ENCODE assay signal across 1 cellular context in the genomic region with DNA sequence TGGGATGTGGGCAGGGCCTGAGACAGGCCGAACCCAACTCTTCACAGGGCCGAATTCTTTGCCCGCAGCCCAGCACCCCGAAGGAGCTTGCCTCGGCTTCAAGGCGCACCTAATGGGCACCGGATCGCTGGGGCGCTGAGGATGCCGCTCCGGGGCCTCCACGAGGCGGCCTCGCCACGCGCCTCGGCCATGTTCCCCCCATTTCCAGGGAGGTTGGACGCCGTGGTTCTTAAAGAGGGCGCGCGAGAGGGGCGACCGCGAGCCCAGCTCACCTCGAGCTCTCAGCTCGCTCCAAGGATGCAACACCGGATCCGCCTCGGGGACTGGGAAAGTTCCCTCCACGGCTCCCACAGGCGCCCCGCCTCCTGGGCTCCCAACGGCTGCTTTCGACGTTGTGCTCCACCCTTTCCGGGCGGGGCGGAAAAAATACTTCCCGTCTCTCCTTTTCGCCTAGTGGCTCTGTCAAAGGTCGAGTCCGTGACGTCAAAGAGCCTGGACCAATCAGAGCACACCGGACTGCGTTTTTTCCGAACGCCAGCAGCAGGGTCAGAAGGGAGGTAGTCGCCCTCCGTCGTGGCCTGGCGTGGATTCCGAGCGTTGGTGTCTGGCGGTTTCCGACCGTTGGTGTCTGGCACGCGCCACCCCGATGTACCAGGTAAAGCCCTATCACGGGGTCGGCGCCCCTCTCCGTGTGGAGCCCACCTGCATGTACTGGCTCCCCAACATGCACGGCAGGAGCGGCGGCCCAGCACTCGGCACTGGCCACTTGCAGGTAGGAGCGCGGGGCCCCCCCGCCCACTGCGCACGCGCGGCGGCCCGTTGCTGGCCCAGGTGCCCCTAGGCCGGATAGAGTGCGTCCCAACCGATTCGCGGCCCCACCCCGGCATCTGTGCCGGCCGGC.
TF ChIP-seq lines count a peak whose summit lies in the region.

No MANE protein-coding gene starts in this region.

TF ChIP-seq in HepG2, 621 proteins besides CTCF, POLR2A, EP300 and RAD21 (continued from another document and continues in another):
- TF ChIP-seq, protein P1, sequence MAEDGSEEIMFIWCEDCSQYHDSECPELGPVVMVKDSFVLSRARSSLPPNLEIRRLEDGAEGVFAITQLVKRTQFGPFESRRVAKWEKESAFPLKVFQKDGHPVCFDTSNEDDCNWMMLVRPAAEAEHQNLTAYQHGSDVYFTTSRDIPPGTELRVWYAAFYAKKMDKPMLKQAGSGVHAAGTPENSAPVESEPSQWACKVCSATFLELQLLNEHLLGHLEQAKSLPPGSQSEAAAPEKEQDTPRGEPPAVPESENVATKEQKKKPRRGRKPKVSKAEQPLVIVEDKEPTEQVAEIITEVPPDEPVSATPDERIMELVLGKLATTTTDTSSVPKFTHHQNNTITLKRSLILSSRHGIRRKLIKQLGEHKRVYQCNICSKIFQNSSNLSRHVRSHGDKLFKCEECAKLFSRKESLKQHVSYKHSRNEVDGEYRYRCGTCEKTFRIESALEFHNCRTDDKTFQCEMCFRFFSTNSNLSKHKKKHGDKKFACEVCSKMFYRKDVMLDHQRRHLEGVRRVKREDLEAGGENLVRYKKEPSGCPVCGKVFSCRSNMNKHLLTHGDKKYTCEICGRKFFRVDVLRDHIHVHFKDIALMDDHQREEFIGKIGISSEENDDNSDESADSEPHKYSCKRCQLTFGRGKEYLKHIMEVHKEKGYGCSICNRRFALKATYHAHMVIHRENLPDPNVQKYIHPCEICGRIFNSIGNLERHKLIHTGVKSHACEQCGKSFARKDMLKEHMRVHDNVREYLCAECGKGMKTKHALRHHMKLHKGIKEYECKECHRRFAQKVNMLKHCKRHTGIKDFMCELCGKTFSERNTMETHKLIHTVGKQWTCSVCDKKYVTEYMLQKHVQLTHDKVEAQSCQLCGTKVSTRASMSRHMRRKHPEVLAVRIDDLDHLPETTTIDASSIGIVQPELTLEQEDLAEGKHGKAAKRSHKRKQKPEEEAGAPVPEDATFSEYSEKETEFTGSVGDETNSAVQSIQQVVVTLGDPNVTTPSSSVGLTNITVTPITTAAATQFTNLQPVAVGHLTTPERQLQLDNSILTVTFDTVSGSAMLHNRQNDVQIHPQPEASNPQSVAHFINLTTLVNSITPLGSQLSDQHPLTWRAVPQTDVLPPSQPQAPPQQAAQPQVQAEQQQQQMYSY (CRISPR knock-in tag; IDR thresholded peaks at IDR 0.05) = 0 out of 2 replicates have a peak, but pooled peaks have one; percentile 27
- TF ChIP-seq DMAP1 (CRISPR knock-in tag; IDR thresholded peaks at IDR 0.05) (peak; percentile 95), KMT2B (CRISPR knock-in tag; IDR thresholded peaks at IDR 0.05) (peak; percentile 67), ZNF737 (CRISPR knock-in tag; IDR thresholded peaks at IDR 0.05; ENCODE audit: borderline replicate concordance) (peak; percentile 26; the same call in 1 of the 2 replicates), ZNF788 (CRISPR knock-in tag; IDR thresholded peaks at IDR 0.05; ENCODE audit: borderline replicate concordance) (peak; percentile 71; the same call in 1 of the 2 replicates), SALL2 (CRISPR knock-in tag; IDR thresholded peaks at IDR 0.05) (peak; percentile 82), REST (IDR thresholded peaks at IDR 0.05; ENCODE audit: borderline replicate concordance in 1 of 2, low read depth in 1 of 2, low read length in 2 of 2) (peak in 1 of 2 experiments; percentile 2; a peak in 1 of 4 replicates), GATAD1 (CRISPR knock-in tag; IDR thresholded peaks at IDR 0.05) (peak; percentile 85), ZNF891 (CRISPR knock-in tag; IDR thresholded peaks at IDR 0.05) (0 out of 2 replicates have a peak, but pooled peaks have one; percentile 54), MYC (CRISPR knock-in tag; IDR thresholded peaks at IDR 0.05; ENCODE audit: borderline replicate concordance) (peak; percentile 85), KMT2A (CRISPR knock-in tag; IDR thresholded peaks at IDR 0.05) (peak; percentile 32; the same call in 1 of the 2 replicates), ZNF138 (CRISPR knock-in tag; IDR thresholded peaks at IDR 0.05; ENCODE audit: low read depth) (peak; percentile 38; the same call in 1 of the 2 replicates), MED13 (CRISPR knock-in tag; IDR thresholded peaks at IDR 0.05) (peak; percentile 47; the same call in 1 of the 2 replicates), BORCS8-MEF2B (CRISPR knock-in tag; IDR thresholded peaks at IDR 0.05) (peak; percentile 57; the same call in 1 of the 2 replicates), TIGD3 (CRISPR knock-in tag; IDR thresholded peaks at IDR 0.05; ENCODE audit: borderline replicate concordance) (peak; percentile 76; the same call in 1 of the 2 replicates), ZNF468 (CRISPR knock-in tag; IDR thresholded peaks at IDR 0.05) (0 out of 2 replicates have a peak, but pooled peaks have one; percentile 39), FOXO1 (CRISPR knock-in tag; IDR thresholded peaks at IDR 0.05) (peak; percentile 39; the same call in 1 of the 2 replicates), GLI4 (CRISPR knock-in tag; IDR thresholded peaks at IDR 0.05; ENCODE audit: borderline replicate concordance) (0 out of 2 replicates have a peak, but pooled peaks have one; percentile 31), ZNF451 (CRISPR knock-in tag; IDR thresholded peaks at IDR 0.05) (0 out of 2 replicates have a peak, but pooled peaks have one; percentile 47), ZBTB21 (CRISPR knock-in tag; IDR thresholded peaks at IDR 0.05) (peak; percentile 50; the same call in 1 of the 2 replicates), ATF1 (CRISPR knock-in tag; IDR thresholded peaks at IDR 0.05) (peak; percentile 91), ZNF605 (CRISPR knock-in tag; IDR thresholded peaks at IDR 0.05) (peak; percentile 77), RBM39 (IDR thresholded peaks at IDR 0.05; ENCODE audit: low read depth, low read length, poor library complexity, severe bottlenecking) (peak; percentile 60), KDM5A (IDR thresholded peaks at IDR 0.05; ENCODE audit: borderline replicate concordance, low read length) (peak; percentile 24; the same call in 1 of the 2 replicates), ZNF709 (CRISPR knock-in tag; IDR thresholded peaks at IDR 0.05) (peak; percentile 75; the same call in 1 of the 2 replicates), ZNF274 (CRISPR knock-in tag; IDR thresholded peaks at IDR 0.05) (peak; percentile 76; the same call in 1 of the 2 replicates), GATA4 (IDR thresholded peaks at IDR 0.05; ENCODE audit: borderline replicate concordance, low read depth) (0 out of 2 replicates have a peak, but pooled peaks have one; percentile 53), ZNF343 (CRISPR knock-in tag; IDR thresholded peaks at IDR 0.05) (peak; percentile 15; the same call in 1 of the 2 replicates), NR0B2 (CRISPR knock-in tag; IDR thresholded peaks at IDR 0.05) (0 out of 2 replicates have a peak, but pooled peaks have one; percentile 19), ELF3 (CRISPR knock-in tag; IDR thresholded peaks at IDR 0.05) (peak; percentile 56), MTA1 (CRISPR knock-in tag; IDR thresholded peaks at IDR 0.05; ENCODE audit: borderline replicate concordance) (peak; percentile 33; the same call in 1 of the 2 replicates), SPEN (CRISPR knock-in tag; IDR thresholded peaks at IDR 0.05; ENCODE audit: low read depth) (peak; percentile 75; the same call in 1 of the 2 replicates), NRL (CRISPR knock-in tag; IDR thresholded peaks at IDR 0.05; ENCODE audit: borderline replicate concordance) (peak; percentile 55; the same call in 1 of the 2 replicates)
- TF ChIP-seq, protein P2, sequence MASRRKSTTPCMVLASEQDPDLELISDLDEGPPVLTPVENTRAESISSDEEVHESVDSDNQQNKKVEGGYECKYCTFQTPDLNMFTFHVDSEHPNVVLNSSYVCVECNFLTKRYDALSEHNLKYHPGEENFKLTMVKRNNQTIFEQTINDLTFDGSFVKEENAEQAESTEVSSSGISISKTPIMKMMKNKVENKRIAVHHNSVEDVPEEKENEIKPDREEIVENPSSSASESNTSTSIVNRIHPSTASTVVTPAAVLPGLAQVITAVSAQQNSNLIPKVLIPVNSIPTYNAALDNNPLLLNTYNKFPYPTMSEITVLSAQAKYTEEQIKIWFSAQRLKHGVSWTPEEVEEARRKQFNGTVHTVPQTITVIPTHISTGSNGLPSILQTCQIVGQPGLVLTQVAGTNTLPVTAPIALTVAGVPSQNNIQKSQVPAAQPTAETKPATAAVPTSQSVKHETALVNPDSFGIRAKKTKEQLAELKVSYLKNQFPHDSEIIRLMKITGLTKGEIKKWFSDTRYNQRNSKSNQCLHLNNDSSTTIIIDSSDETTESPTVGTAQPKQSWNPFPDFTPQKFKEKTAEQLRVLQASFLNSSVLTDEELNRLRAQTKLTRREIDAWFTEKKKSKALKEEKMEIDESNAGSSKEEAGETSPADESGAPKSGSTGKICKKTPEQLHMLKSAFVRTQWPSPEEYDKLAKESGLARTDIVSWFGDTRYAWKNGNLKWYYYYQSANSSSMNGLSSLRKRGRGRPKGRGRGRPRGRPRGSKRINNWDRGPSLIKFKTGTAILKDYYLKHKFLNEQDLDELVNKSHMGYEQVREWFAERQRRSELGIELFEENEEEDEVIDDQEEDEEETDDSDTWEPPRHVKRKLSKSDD (CRISPR knock-in tag; IDR thresholded peaks at IDR 0.05; ENCODE audit: low read depth) = peak; percentile 59; the same call in 1 of the 2 replicates
- TF ChIP-seq, protein P3, sequence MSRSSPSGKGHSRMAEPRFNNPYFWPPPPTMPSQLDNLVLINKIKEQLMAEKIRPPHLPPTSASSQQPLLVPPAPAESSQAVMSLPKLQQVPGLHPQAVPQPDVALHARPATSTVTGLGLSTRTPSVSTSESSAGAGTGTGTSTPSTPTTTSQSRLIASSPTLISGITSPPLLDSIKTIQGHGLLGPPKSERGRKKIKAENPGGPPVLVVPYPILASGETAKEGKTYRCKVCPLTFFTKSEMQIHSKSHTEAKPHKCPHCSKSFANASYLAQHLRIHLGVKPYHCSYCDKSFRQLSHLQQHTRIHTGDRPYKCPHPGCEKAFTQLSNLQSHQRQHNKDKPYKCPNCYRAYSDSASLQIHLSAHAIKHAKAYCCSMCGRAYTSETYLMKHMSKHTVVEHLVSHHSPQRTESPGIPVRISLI (CRISPR knock-in tag; IDR thresholded peaks at IDR 0.05; ENCODE audit: borderline replicate concordance) = peak; percentile 96
